In the genomic region with DNA sequence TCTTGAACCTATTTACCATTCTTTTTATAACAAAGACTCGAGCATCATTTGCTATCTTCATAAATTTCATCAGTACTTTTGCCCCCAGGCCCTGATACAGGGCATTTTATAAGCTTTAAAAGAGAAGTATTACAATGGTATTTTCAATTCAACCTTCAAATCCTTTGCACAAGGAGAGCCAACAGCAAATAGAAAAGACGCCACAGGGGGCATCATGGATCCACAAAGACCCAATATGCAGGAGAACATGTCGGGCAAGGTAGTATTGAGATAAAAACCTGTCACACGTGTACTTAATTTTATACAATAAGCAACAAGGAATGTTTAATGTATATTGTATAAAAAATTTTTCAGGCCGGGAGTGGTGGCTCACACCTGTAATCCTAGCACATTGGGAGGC, we compare ENCODE assay signal across 10 cellular contexts. TPM values are rescaled to one million over a fixed set of nuclear protein-coding genes. Genes with fewer than 3 reads are reported as not detected.
DNase-seq lines count a peak whose midpoint lies in the region; ATAC-seq and TF ChIP-seq lines count a peak whose summit lies in the region.
"Had no signal": no experiment of that assay in that cellular context is flagged by ENCODE, and none has a peak within 500 bp of the region (broad histone marks: within the 10 kb centered on the region; RNA-seq: fewer than 3 reads in every experiment).

No MANE protein-coding gene starts in this region.

- no peak overlapping the region for H2AFZ ChIP-seq in mammary epithelial cell (ENCODE audit: low read depth, low read length)

- no peak for ATAC-seq in upper lobe of left lung (ENCODE audit: low FRiP score in 2 of 2)
- no peak for ATAC-seq in GM19463 (IDR thresholded peaks at IDR 0.05; ENCODE audit: unreplicated experiment)
- no peak for ATAC-seq in HG02852 (IDR thresholded peaks at IDR 0.05; ENCODE audit: unreplicated experiment)
- no peak for ATAC-seq in HG02623 (IDR thresholded peaks at IDR 0.05; ENCODE audit: unreplicated experiment)
- ATAC-seq: K562 had no signal

- dilution Hi-C loops in mammary epithelial cell (cut with HindIII; ENCODE audit: low sequenced_read_pairs) = loop anchor here (5.0 kb wide), 1 partner anchor 81 kb away; no protein-coding TSS in a partner anchor

- TF ChIP-seq CTCF in breast epithelium (IDR thresholded peaks at IDR 0.05) = no peak
- TF ChIP-seq CTCF in mammary epithelial cell (conservative IDR thresholded peaks at IDR 0.05 in 1 of 2, IDR thresholded peaks at IDR 0.05 in 1 of 2; ENCODE audit: extremely low read depth in 1 of 2, insufficient read depth in 1 of 2, low read depth in 1 of 2, low read length in 2 of 2) = no peak
- no peak for TF ChIP-seq CTCF in upper lobe of left lung (IDR thresholded peaks at IDR 0.05)

- H4K20me1 ChIP-seq in mammary epithelial cell (ENCODE audit: insufficient read depth, low read length) = peaks cover 2% of the 10 kb centered on the region

- in situ Hi-C loops in mammary epithelial cell (cut with MboI; ENCODE audit: low sequenced_read_pairs in 2 of 2) = no loop called here

- H3K27me3 Mint-ChIP-seq in activated naive CD8-positive, alpha-beta T cell treated with anti-CD3 and anti-CD28 coated beads for 36 hours = no peaks in the 10 kb centered on the region

- no peak overlapping the region for H3K4me3 Mint-ChIP-seq in activated naive CD8-positive, alpha-beta T cell treated with anti-CD3 and anti-CD28 coated beads for 36 hours

- no peak overlapping the region for H3K4me3 ChIP-seq in breast epithelium
- no peak overlapping the region for H3K4me3 ChIP-seq in mammary epithelial cell (replicated peaks in 1 of 3; ENCODE audit: insufficient read depth in 1 of 3, low read depth in 2 of 3, low read length in 3 of 3)
- no peak overlapping the region for H3K4me3 ChIP-seq in muscle layer of duodenum (ENCODE audit: low read depth in 1 of 2, low read length in 2 of 2)
- no peak overlapping the region for H3K4me3 ChIP-seq in upper lobe of left lung
- H3K4me3 ChIP-seq: cardiac muscle cell, K562 had no signal

- no peaks in the 10 kb centered on the region for H3K9me3 Mint-ChIP-seq in activated naive CD8-positive, alpha-beta T cell treated with anti-CD3 and anti-CD28 coated beads for 36 hours

- intact Hi-C loops in breast epithelium (cut with DNase I; ENCODE audit: low total_unique reads) = no loop called here
- intact Hi-C loops in mammary epithelial cell (cut with micrococcal nuclease) = no loop called here

- peaks cover 93% of the 10 kb centered on the region for H3K79me2 ChIP-seq in mammary epithelial cell (ENCODE audit: insufficient read depth, low read length)

- no peak overlapping the region for H3K4me2 ChIP-seq in mammary epithelial cell (ENCODE audit: insufficient read depth, low read depth, low read length)

- peaks cover 9 to 40% of the 10 kb centered on the region in 2 donors for H3K4me1 ChIP-seq in breast epithelium
- peaks cover 33% of the 10 kb centered on the region for H3K4me1 ChIP-seq in mammary epithelial cell (ENCODE audit: insufficient read depth, low read length)
- peaks cover 47 to 65% of the 10 kb centered on the region in 2 donors for H3K4me1 ChIP-seq in muscle layer of duodenum (ENCODE audit: control insufficient read depth in 1 of 2, insufficient read depth in 2 of 2, low read length in 2 of 2)
- H3K4me1 ChIP-seq in upper lobe of left lung = peaks cover 57 to 74% (median 68%) of the 10 kb centered on the region in 4 donors

- peak overlapping the region; percentile 88 to 91 for H3K27ac ChIP-seq in breast epithelium
- H3K27ac ChIP-seq in mammary epithelial cell (ENCODE audit: insufficient read depth, low read depth, low read length) = no peak overlapping the region
- peak overlapping the region; percentile 78 for H3K27ac ChIP-seq in muscle layer of duodenum (ENCODE audit: low read length)
- H3K27ac ChIP-seq in upper lobe of left lung = peak overlapping the region; percentile 23 to 80 (median 78)
- H3K27ac ChIP-seq: cardiac muscle cell had no signal

- H3K4me1 Mint-ChIP-seq in activated naive CD8-positive, alpha-beta T cell treated with anti-CD3 and anti-CD28 coated beads for 36 hours = peaks cover 77% of the 10 kb centered on the region

- no peaks in the 10 kb centered on the region for H3K27me3 ChIP-seq in breast epithelium
- H3K27me3 ChIP-seq in mammary epithelial cell (ENCODE audit: insufficient read depth, low read length) = no peaks in the 10 kb centered on the region
- H3K27me3 ChIP-seq in muscle layer of duodenum (ENCODE audit: low read depth, low read length) = no peaks in the 10 kb centered on the region
- no peaks in the 10 kb centered on the region for H3K27me3 ChIP-seq in upper lobe of left lung
- H3K27me3 ChIP-seq: cardiac muscle cell had no signal

- DNase-seq in breast epithelium (ENCODE audit: low spot score in 2 of 2) (no peak), mammary epithelial cell (no peak), upper lobe of left lung (no peak)
- DNase-seq in activated naive CD8-positive, alpha-beta T cell treated with anti-CD3 and anti-CD28 coated beads for 36 hours = no peak

- peaks cover 62% of the 10 kb centered on the region for H3K36me3 Mint-ChIP-seq in activated naive CD8-positive, alpha-beta T cell treated with anti-CD3 and anti-CD28 coated beads for 36 hours

- no TSS peak for BruUV-seq in mammary epithelial cell (replicated peaks; lab: Mats Ljungman, UMichigan)

- TF ChIP-seq EP300 in upper lobe of left lung (IDR thresholded peaks at IDR 0.05) = no peak

- WGBS in mammary epithelial cell (ENCODE audit: low coverage, missing lambda C conversion rate) = 98% methylated on average over 5 of the region's 5 CpGs
- 86 to 89% methylated on average over 5 of the region's 5 CpGs for WGBS in upper lobe of left lung, 2 donors

- no peaks in the 10 kb centered on the region for H3K9me3 ChIP-seq in breast epithelium
- no peaks in the 10 kb centered on the region for H3K9me3 ChIP-seq in mammary epithelial cell (replicated peaks; ENCODE audit: insufficient read depth, low read length)
- no peaks in the 10 kb centered on the region for H3K9me3 ChIP-seq in muscle layer of duodenum (ENCODE audit: control insufficient read depth in 1 of 2, low read length in 2 of 2)
- no peaks in the 10 kb centered on the region for H3K9me3 ChIP-seq in upper lobe of left lung

- TF ChIP-seq POLR2A in breast epithelium (IDR thresholded peaks at IDR 0.05) (no peak), upper lobe of left lung (IDR thresholded peaks at IDR 0.05) (no peak)

- H3K36me3 ChIP-seq in breast epithelium = no peaks in the 10 kb centered on the region
- peaks cover 12% of the 10 kb centered on the region for H3K36me3 ChIP-seq in mammary epithelial cell (ENCODE audit: insufficient read depth, low read length)
- peaks cover 0 to 7% of the 10 kb centered on the region in 2 donors for H3K36me3 ChIP-seq in muscle layer of duodenum (ENCODE audit: control insufficient read depth in 1 of 2, insufficient read depth in 2 of 2, low read length in 2 of 2)
- H3K36me3 ChIP-seq in upper lobe of left lung = no peaks in the 10 kb centered on the region
- H3K36me3 ChIP-seq: cardiac muscle cell had no signal

- CTCF ChIA-PET in mammary epithelial cell (lab: Charles Lee; ENCODE audit: low non-redundant PET) = interaction anchor here (0.6 kb wide), 1 partner anchor 158 kb away, joined by 7 read pairs; no protein-coding TSS in a partner anchor

- H3K9ac ChIP-seq in mammary epithelial cell (ENCODE audit: insufficient read depth, low read length) = no peak overlapping the region

- H3K27ac Mint-ChIP-seq in activated naive CD8-positive, alpha-beta T cell treated with anti-CD3 and anti-CD28 coated beads for 36 hours = peak overlapping the region; percentile 75

RNA-seq across cellular contexts. Expression of gene MAP3K14, which starts 10.2 kb away (rescaled TPM):
- total RNA-seq in breast epithelium (10 to 100 TPM in 1 of 3 donors, 1 to 10 TPM in 2; 4.3 to 12.3 (median 6.9) TPM), mammary epithelial cell (10 to 100 TPM in 1 of 2 donors, 1 to 10 TPM in 1; 5.2 to 11.6 TPM), upper lobe of left lung (10 to 100 TPM; 11.4 to 17.8 (median 13.5) TPM)
- polyA plus RNA-seq in mammary epithelial cell = 9.3 TPM
- 9.1 TPM for polyA minus RNA-seq in mammary epithelial cell
- total RNA-seq in activated naive CD8-positive, alpha-beta T cell treated with anti-CD3 and anti-CD28 coated beads for 36 hours = 10 to 100 TPM; 27.1 to 28.3 TPM

RNA-seq across cellular contexts. Expression of gene SPATA32, which starts 44.7 kb away (rescaled TPM):
- total RNA-seq in breast epithelium = under 1 TPM in 1 of 3 donors, not detected in 2; 0.44 TPM
- total RNA-seq in mammary epithelial cell = under 1 TPM in 1 of 2 donors, not detected in 1; 0.21 TPM
- polyA plus RNA-seq in mammary epithelial cell = not detected
- polyA minus RNA-seq in mammary epithelial cell = not detected
- total RNA-seq in activated naive CD8-positive, alpha-beta T cell treated with anti-CD3 and anti-CD28 coated beads for 36 hours = under 1 TPM; 0.62 to 0.68 TPM
- total RNA-seq in upper lobe of left lung = under 1 TPM in 1 of 6 donors, not detected in 5; 0.20 TPM
- total RNA-seq: K562 had no signal
- polyA plus RNA-seq: cardiac muscle cell had no signal
